In the genomic region with DNA sequence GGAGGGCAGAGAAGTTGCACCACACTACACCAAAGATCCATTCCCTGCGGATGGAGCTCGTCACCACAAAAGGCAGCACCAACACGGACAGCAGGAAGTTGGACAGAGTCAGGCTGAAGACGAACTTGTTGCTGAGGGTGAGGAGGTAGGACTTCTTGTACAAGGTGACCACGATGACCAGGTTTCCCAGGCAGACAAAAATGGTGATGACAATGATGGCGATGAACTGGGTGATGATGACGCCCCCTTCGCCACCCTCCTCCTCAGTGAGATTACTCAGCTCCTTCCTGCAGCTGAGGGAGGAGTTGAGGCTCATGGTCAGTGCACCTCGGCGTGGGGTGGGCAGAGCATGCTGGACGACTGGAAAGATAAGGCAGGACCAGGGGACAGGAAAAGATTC, we compare ENCODE assay signal across 1 cellular context.
TF ChIP-seq lines count a peak whose summit lies in the region.

No MANE protein-coding gene starts in this region.

TF ChIP-seq in WTC11, 78 proteins besides CTCF, POLR2A, EP300 and RAD21 (continued from another document):
- TF ChIP-seq, protein P1, sequence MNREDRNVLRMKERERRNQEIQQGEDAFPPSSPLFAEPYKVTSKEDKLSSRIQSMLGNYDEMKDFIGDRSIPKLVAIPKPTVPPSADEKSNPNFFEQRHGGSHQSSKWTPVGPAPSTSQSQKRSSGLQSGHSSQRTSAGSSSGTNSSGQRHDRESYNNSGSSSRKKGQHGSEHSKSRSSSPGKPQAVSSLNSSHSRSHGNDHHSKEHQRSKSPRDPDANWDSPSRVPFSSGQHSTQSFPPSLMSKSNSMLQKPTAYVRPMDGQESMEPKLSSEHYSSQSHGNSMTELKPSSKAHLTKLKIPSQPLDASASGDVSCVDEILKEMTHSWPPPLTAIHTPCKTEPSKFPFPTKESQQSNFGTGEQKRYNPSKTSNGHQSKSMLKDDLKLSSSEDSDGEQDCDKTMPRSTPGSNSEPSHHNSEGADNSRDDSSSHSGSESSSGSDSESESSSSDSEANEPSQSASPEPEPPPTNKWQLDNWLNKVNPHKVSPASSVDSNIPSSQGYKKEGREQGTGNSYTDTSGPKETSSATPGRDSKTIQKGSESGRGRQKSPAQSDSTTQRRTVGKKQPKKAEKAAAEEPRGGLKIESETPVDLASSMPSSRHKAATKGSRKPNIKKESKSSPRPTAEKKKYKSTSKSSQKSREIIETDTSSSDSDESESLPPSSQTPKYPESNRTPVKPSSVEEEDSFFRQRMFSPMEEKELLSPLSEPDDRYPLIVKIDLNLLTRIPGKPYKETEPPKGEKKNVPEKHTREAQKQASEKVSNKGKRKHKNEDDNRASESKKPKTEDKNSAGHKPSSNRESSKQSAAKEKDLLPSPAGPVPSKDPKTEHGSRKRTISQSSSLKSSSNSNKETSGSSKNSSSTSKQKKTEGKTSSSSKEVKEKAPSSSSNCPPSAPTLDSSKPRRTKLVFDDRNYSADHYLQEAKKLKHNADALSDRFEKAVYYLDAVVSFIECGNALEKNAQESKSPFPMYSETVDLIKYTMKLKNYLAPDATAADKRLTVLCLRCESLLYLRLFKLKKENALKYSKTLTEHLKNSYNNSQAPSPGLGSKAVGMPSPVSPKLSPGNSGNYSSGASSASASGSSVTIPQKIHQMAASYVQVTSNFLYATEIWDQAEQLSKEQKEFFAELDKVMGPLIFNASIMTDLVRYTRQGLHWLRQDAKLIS (CRISPR knock-in tag; IDR thresholded peaks at IDR 0.05; ENCODE audit: borderline replicate concordance) = no peak
- TF ChIP-seq SOX15 (CRISPR knock-in tag; IDR thresholded peaks at IDR 0.05) = no peak
- TF ChIP-seq, protein P2, sequence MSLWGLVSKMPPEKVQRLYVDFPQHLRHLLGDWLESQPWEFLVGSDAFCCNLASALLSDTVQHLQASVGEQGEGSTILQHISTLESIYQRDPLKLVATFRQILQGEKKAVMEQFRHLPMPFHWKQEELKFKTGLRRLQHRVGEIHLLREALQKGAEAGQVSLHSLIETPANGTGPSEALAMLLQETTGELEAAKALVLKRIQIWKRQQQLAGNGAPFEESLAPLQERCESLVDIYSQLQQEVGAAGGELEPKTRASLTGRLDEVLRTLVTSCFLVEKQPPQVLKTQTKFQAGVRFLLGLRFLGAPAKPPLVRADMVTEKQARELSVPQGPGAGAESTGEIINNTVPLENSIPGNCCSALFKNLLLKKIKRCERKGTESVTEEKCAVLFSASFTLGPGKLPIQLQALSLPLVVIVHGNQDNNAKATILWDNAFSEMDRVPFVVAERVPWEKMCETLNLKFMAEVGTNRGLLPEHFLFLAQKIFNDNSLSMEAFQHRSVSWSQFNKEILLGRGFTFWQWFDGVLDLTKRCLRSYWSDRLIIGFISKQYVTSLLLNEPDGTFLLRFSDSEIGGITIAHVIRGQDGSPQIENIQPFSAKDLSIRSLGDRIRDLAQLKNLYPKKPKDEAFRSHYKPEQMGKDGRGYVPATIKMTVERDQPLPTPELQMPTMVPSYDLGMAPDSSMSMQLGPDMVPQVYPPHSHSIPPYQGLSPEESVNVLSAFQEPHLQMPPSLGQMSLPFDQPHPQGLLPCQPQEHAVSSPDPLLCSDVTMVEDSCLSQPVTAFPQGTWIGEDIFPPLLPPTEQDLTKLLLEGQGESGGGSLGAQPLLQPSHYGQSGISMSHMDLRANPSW (CRISPR knock-in tag; conservative IDR thresholded peaks at IDR 0.05; ENCODE audit: low read depth) = no peak
- TF ChIP-seq SMAD4 (CRISPR knock-in tag; IDR thresholded peaks at IDR 0.05) = no peak
- TF ChIP-seq, protein P3, sequence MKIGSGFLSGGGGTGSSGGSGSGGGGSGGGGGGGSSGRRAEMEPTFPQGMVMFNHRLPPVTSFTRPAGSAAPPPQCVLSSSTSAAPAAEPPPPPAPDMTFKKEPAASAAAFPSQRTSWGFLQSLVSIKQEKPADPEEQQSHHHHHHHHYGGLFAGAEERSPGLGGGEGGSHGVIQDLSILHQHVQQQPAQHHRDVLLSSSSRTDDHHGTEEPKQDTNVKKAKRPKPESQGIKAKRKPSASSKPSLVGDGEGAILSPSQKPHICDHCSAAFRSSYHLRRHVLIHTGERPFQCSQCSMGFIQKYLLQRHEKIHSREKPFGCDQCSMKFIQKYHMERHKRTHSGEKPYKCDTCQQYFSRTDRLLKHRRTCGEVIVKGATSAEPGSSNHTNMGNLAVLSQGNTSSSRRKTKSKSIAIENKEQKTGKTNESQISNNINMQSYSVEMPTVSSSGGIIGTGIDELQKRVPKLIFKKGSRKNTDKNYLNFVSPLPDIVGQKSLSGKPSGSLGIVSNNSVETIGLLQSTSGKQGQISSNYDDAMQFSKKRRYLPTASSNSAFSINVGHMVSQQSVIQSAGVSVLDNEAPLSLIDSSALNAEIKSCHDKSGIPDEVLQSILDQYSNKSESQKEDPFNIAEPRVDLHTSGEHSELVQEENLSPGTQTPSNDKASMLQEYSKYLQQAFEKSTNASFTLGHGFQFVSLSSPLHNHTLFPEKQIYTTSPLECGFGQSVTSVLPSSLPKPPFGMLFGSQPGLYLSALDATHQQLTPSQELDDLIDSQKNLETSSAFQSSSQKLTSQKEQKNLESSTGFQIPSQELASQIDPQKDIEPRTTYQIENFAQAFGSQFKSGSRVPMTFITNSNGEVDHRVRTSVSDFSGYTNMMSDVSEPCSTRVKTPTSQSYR (CRISPR knock-in tag; IDR thresholded peaks at IDR 0.05) = no peak
- no peak for TF ChIP-seq HMGA2 (CRISPR knock-in tag; IDR thresholded peaks at IDR 0.05)
- TF ChIP-seq ATF1 (CRISPR knock-in tag; IDR thresholded peaks at IDR 0.05) = no peak
- TF ChIP-seq, protein P4, sequence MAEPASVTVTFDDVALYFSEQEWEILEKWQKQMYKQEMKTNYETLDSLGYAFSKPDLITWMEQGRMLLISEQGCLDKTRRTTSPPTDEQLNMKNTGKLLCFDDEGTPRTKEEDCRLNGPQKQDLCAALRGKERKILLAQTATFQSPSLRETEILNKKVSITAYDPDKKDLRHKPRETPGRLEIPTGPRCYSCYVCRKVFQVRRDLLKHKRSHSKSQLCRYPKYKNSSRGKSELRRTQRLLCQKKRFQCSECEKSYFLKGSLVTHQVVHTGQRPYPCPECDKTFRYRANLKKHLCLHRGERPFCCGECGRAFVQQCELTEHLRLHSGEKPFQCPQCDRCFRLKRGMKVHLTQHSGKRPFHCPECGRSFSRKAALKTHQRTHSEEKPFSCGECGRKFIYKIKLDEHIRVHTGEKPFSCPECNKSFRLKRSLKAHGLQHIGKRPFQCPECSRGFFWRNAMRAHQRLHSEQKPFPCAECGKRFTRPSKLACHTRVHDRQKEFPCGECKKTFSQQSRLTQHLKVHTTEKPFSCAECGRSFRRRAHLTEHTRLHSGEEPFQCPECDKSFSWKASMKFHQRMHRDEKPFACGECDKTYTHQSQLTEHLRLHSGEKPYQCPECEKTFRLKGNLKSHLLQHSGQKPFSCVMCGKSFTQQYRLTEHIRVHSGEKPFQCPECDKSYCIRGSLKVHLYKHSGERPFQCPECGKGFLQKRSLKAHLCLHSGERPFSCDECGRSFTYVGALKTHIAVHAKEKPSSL (CRISPR knock-in tag; conservative IDR thresholded peaks at IDR 0.05) = no peak
- no peak for TF ChIP-seq GTF2I (CRISPR knock-in tag; conservative IDR thresholded peaks at IDR 0.05)
- TF ChIP-seq, protein P5, sequence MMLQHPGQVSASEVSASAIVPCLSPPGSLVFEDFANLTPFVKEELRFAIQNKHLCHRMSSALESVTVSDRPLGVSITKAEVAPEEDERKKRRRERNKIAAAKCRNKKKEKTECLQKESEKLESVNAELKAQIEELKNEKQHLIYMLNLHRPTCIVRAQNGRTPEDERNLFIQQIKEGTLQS (CRISPR knock-in tag; conservative IDR thresholded peaks at IDR 0.05) = no peak
